ENCODE assay signal across 7 cellular contexts in genomic region chrY:18459136-18459535, GRCh38.
DNase-seq lines count a peak whose midpoint lies in the region; ATAC-seq, FAIRE-seq and TF ChIP-seq lines count a peak whose summit lies in the region.
"Not testable (repeated sequence)": the region's sequence is repeated elsewhere in the genome, so short reads cannot be mapped to it uniquely, and the experiment has no call there.

No MANE protein-coding gene starts in this region.

- WGBS in H1 (ENCODE audit: extremely low coverage in 1 of 2, insufficient coverage in 1 of 2, insufficient read length in 1 of 2, insufficient replicate concordance in 2 of 2, low coverage in 1 of 2, low lambda C conversion rate in 2 of 2, missing lambda C conversion rate in 1 of 2), 2 experiments: no CpG with 5 or more reads among the region's 3 CpGs
- no CpG with 5 or more reads among the region's 3 CpGs for WGBS in small intestine, 3 donors

- not testable (repeated sequence) for H4K5ac ChIP-seq in H1 (ENCODE audit: insufficient read length, low read depth, low read length)

- POLR2A ChIA-PET in WTC11 (lab: Charles Lee); H1 (lab: Charles Lee; ENCODE audit: partially characterized antibody): not testable (repeated sequence)

- H3K9me3 ChIP-seq in H1 (ENCODE audit: insufficient read depth in 2 of 2, low read depth in 1 of 2, low read length in 1 of 2); small intestine (ENCODE audit: control insufficient read depth, low read depth): not testable (repeated sequence)

- FAIRE-seq in G401.6 (lab: Jason Lieb, UNC): peak; percentile 60
- peak; percentile 81 for FAIRE-seq in H1 (lab: Jason Lieb, UNC)
- peak; percentile 92 for FAIRE-seq in islet of Langerhans (lab: Jason Lieb, UNC)
- FAIRE-seq in small intestine (lab: Jason Lieb, UNC): peak; percentile 39

- TF ChIP-seq POLR2A in H1 (IDR thresholded peaks at IDR 0.05; ENCODE audit: control extremely low read depth in 1 of 2, low read depth in 2 of 2, low read length in 2 of 2): not testable (repeated sequence)

- not testable (repeated sequence) for H2BK15ac ChIP-seq in H1 (ENCODE audit: low read length)

- H3K36me3 Mint-ChIP-seq in GM23338 (ENCODE audit: low read depth); WTC11: not testable (repeated sequence)

- H4K8ac ChIP-seq in H1 (ENCODE audit: extremely low read depth, insufficient read depth, low read length): not testable (repeated sequence)

- H2AFZ ChIP-seq in GM23338; H1 (ENCODE audit: low read length): not testable (repeated sequence)

- not testable (repeated sequence) for H3K23me2 ChIP-seq in H1 (ENCODE audit: low read depth, low read length)

- H3K79me2 ChIP-seq in GM23338 (replicated peaks; ENCODE audit: insufficient read depth); H1 (ENCODE audit: control insufficient read depth in 1 of 2, insufficient read depth in 2 of 2, low read length in 2 of 2): not testable (repeated sequence)

- not testable (repeated sequence) for H2AK5ac ChIP-seq in H1 (ENCODE audit: low read depth, low read length)

- not testable (repeated sequence) for H3K14ac ChIP-seq in H1 (ENCODE audit: insufficient read length)

- not testable (repeated sequence) for H3K79me1 ChIP-seq in H1 (ENCODE audit: low read depth, low read length)

- H2BK12ac ChIP-seq in H1 (ENCODE audit: low read depth, low read length): not testable (repeated sequence)

- not testable (repeated sequence) for H3K56ac ChIP-seq in H1 (replicated peaks; ENCODE audit: insufficient read length, low read depth, low read length)

- not testable (repeated sequence) for H3K36me3 ChIP-seq in GM23338 (ENCODE audit: insufficient read depth); H1 (ENCODE audit: control insufficient read depth in 2 of 4, insufficient read depth in 4 of 4, low read length in 3 of 4); small intestine (ENCODE audit: control insufficient read depth in 2 of 2, insufficient read depth in 2 of 2, low read length in 2 of 2)

- not testable (repeated sequence) for H3K27ac ChIP-seq in GM23338 (ENCODE audit: low read depth); H1 (ENCODE audit: low read depth, low read length); small intestine (ENCODE audit: low read depth in 1 of 2, low read length in 1 of 2)

- not testable (repeated sequence) for H3K27me3 Mint-ChIP-seq in GM23338 (ENCODE audit: insufficient read depth, low read depth, poor library complexity); WTC11 (ENCODE audit: low read depth)

- not testable (repeated sequence) for TF ChIP-seq CTCF in GM23338 (conservative IDR thresholded peaks at IDR 0.05; ENCODE audit: low read depth in 2 of 2); WTC11 (IDR thresholded peaks at IDR 0.05); H1 (IDR thresholded peaks at IDR 0.05; ENCODE audit: control extremely low read depth in 1 of 3, insufficient read depth in 1 of 3, low read depth in 1 of 3, low read length in 3 of 3)

- H3K9me2 ChIP-seq in GM23338 (ENCODE audit: insufficient read depth): not testable (repeated sequence)

- H3K27me3 ChIP-seq in GM23338 (ENCODE audit: insufficient read depth); H1 (replicated peaks in 1 of 4; ENCODE audit: control insufficient read depth in 3 of 4, extremely low read depth in 1 of 4, insufficient read depth in 3 of 4, low read length in 3 of 4); small intestine (ENCODE audit: control insufficient read depth in 2 of 2, insufficient read depth in 2 of 2, low read length in 2 of 2): not testable (repeated sequence)

- H2BK120ac ChIP-seq in H1 (replicated peaks; ENCODE audit: low read depth, low read length): not testable (repeated sequence)

- DNase-seq in GM23338 (ENCODE audit: low spot score); WTC11 (ENCODE audit: low spot score); H1 (ENCODE audit: low read depth in 1 of 2, low spot score in 2 of 2); small intestine: not testable (repeated sequence)

- not testable (repeated sequence) for H2BK5ac ChIP-seq in H1 (ENCODE audit: low read depth, low read length)

- H3K4me3 ChIP-seq in GM23338; H1 (ENCODE audit: extremely low read depth in 1 of 4, insufficient read depth in 2 of 4, low read depth in 3 of 4, low read length in 4 of 4); small intestine (ENCODE audit: low read depth in 1 of 2, low read length in 2 of 2): not testable (repeated sequence)

- H4K20me1 ChIP-seq in GM23338 (replicated peaks; ENCODE audit: insufficient read depth); H1 (replicated peaks in 1 of 2; ENCODE audit: control insufficient read depth in 1 of 2, insufficient read depth in 2 of 2, low read length in 2 of 2): not testable (repeated sequence)

- not testable (repeated sequence) for H4K91ac ChIP-seq in H1 (replicated peaks; ENCODE audit: insufficient read length, low read length)

- not testable (repeated sequence) for H3K18ac ChIP-seq in H1 (ENCODE audit: extremely low read depth, low read length)

- CTCF ChIA-PET in WTC11 (lab: Charles Lee); H1 (lab: Charles Lee; ENCODE audit: partially characterized antibody): not testable (repeated sequence)

- H3K4me2 ChIP-seq in GM23338; H1 (ENCODE audit: insufficient read depth in 1 of 2, low read depth in 2 of 2, low read length in 2 of 2): not testable (repeated sequence)

- ATAC-seq in GM18868 (IDR thresholded peaks at IDR 0.05; ENCODE audit: unreplicated experiment) (peak; percentile 54), GM23338 (peak; percentile 68), WTC11 (peak; percentile 84)

- not testable (repeated sequence) for TF ChIP-seq EP300 in H1 (IDR thresholded peaks at IDR 0.05; ENCODE audit: borderline replicate concordance in 1 of 2, low read depth in 2 of 2, low read length in 2 of 2)

- not testable (repeated sequence) for H2BK20ac ChIP-seq in H1 (ENCODE audit: low read length)

- H3K23ac ChIP-seq in H1 (ENCODE audit: insufficient read length): not testable (repeated sequence)

- not testable (repeated sequence) for H3K4ac ChIP-seq in H1 (replicated peaks; ENCODE audit: insufficient read length, low read depth, low read length)

- not testable (repeated sequence) for H3K27ac Mint-ChIP-seq in GM23338, WTC11

- H3K4me3 Mint-ChIP-seq in GM23338, WTC11: not testable (repeated sequence)

- H3K9me3 Mint-ChIP-seq in GM23338, WTC11: not testable (repeated sequence)

- not testable (repeated sequence) for H3K4me1 ChIP-seq in GM23338 (ENCODE audit: insufficient read depth); H1 (replicated peaks in 1 of 4; ENCODE audit: control insufficient read depth in 3 of 4, insufficient read depth in 4 of 4, low read length in 3 of 4); small intestine (ENCODE audit: control insufficient read depth in 2 of 2, insufficient read depth in 1 of 2, low read depth in 1 of 2, low read length in 1 of 2)

- H3K9ac ChIP-seq in H1 (replicated peaks in 1 of 4; ENCODE audit: extremely low read depth in 1 of 4, low read depth in 3 of 4, low read length in 3 of 4): not testable (repeated sequence)

- not testable (repeated sequence) for TF ChIP-seq RAD21 in H1 (IDR thresholded peaks at IDR 0.05 in 1 of 2, conservative IDR thresholded peaks at IDR 0.05 in 1 of 2; ENCODE audit: low read depth in 2 of 2, low read length in 2 of 2)

- H3K4me1 Mint-ChIP-seq in GM23338, WTC11: not testable (repeated sequence)

- not testable (repeated sequence) for H3F3A ChIP-seq in GM23338 (replicated peaks; ENCODE audit: low read depth)
